ENCODE assay signal across 9 cellular contexts in genomic region chr1:23376890-23377811, GRCh38. TPM values are rescaled to one million over a fixed set of nuclear protein-coding genes. Genes with fewer than 3 reads are reported as not detected.
DNase-seq lines count a peak whose midpoint lies in the region; ATAC-seq, FAIRE-seq and TF ChIP-seq lines count a peak whose summit lies in the region.
"Had no signal": no experiment of that assay in that cellular context is flagged by ENCODE, and none has a peak within 500 bp of the region (broad histone marks: within the 10 kb centered on the region; RNA-seq: fewer than 3 reads in every experiment).

No MANE protein-coding gene starts in this region.

- H3K9me3 ChIP-seq in astrocyte (ENCODE audit: insufficient read depth, low read depth, low read length) (no peaks in the 10 kb centered on the region), kidney (ENCODE audit: control insufficient read depth in 1 of 2, low read length in 2 of 2) (no peaks in the 10 kb centered on the region), tibial artery (no peaks in the 10 kb centered on the region)

- H3K27ac ChIP-seq in astrocyte (ENCODE audit: low read depth, low read length) = peak overlapping the region; percentile 87
- H3K27ac ChIP-seq in kidney (ENCODE audit: low read depth in 2 of 2, low read length in 2 of 2) = peak overlapping the region; percentile 63 to 87
- H3K27ac ChIP-seq in tibial artery = peak overlapping the region; percentile 40 to 47

- H3K4me1 Mint-ChIP-seq in astrocyte (ENCODE audit: low read depth, unreplicated experiment) = peaks cover 15% of the 10 kb centered on the region

- H2AFZ ChIP-seq in astrocyte (ENCODE audit: low read depth, low read length) = peak overlapping the region; percentile 55

- H3K4me1 ChIP-seq in astrocyte (ENCODE audit: insufficient read depth, low read length) (peaks cover 9% of the 10 kb centered on the region), kidney (ENCODE audit: control insufficient read depth in 1 of 2, insufficient read depth in 1 of 2, low read depth in 1 of 2, low read length in 2 of 2) (peaks cover 5 to 7% of the 10 kb centered on the region in 2 donors), tibial artery (peaks cover 0 to 13% (median 5%) of the 10 kb centered on the region in 4 donors)

- no peaks in the 10 kb centered on the region for H4K20me1 ChIP-seq in astrocyte (ENCODE audit: insufficient read depth, low read length)

- H3K4me2 ChIP-seq in astrocyte (ENCODE audit: low read length) = peak overlapping the region; percentile 75

- peaks cover 5% of the 10 kb centered on the region for H3K79me2 ChIP-seq in astrocyte (ENCODE audit: insufficient read depth, low read length)

- no peaks in the 10 kb centered on the region for H3K36me3 ChIP-seq in astrocyte (ENCODE audit: insufficient read depth, low read length)
- peaks cover 0 to 8% of the 10 kb centered on the region in 2 donors for H3K36me3 ChIP-seq in kidney (ENCODE audit: control insufficient read depth in 1 of 2, insufficient read depth in 2 of 2, low read length in 2 of 2)
- peaks cover 6 to 19% (median 8%) of the 10 kb centered on the region in 3 donors for H3K36me3 ChIP-seq in tibial artery

- peak; percentile 46 for DNase-seq in HS-5 (ENCODE audit: low read depth)
- DNase-seq in astrocyte (ENCODE audit: low read depth) = peak; percentile 90
- DNase-seq in kidney = peak; percentile 86
- DNase-seq in tibial artery = peak in 1 of 2 donors; percentile 76
- DNase-seq in UCSD-AML1 (lab: John Stamatoyannopoulos, UW; ENCODE audit: unreplicated experiment) = no peak
- DNase-seq in NCI-H2107 (lab: John Stamatoyannopoulos, UW) = no peak
- DNase-seq: naive B cell had no signal

- ATAC-seq in HG03095 (IDR thresholded peaks at IDR 0.05; ENCODE audit: unreplicated experiment) (no peak), GM21737 (IDR thresholded peaks at IDR 0.05; ENCODE audit: unreplicated experiment) (no peak)

- peaks cover 7% of the 10 kb centered on the region for H3K9me3 Mint-ChIP-seq in astrocyte (ENCODE audit: unreplicated experiment)

- H3K27ac Mint-ChIP-seq in astrocyte (ENCODE audit: unreplicated experiment) = peak overlapping the region; percentile 71
- H3K27ac Mint-ChIP-seq: naive B cell had no signal

- peak; percentile 17 for FAIRE-seq in astrocyte (lab: Jason Lieb, UNC)
- FAIRE-seq in kidney (lab: Jason Lieb, UNC) = no peak

- H3K4me3 Mint-ChIP-seq in astrocyte (ENCODE audit: unreplicated experiment) = peak overlapping the region; percentile 25
- H3K4me3 Mint-ChIP-seq: naive B cell had no signal

- H3K4me3 ChIP-seq in astrocyte (ENCODE audit: insufficient read depth, low read depth, low read length) (no peak overlapping the region), kidney (ENCODE audit: low read length in 2 of 2) (no peak overlapping the region), tibial artery (no peak overlapping the region)

- H3K27me3 ChIP-seq in astrocyte (ENCODE audit: insufficient read depth, low read length) (no peaks in the 10 kb centered on the region), tibial artery (no peaks in the 10 kb centered on the region)

- peaks cover 13% of the 10 kb centered on the region for H3K27me3 Mint-ChIP-seq in astrocyte (ENCODE audit: low read depth, unreplicated experiment)
- H3K27me3 Mint-ChIP-seq: naive B cell had no signal

- intact Hi-C loops in kidney (cut with DNase I) = no loop called here
- intact Hi-C loops in tibial artery (cut with DNase I; ENCODE audit: low total_unique reads) = no loop called here

- H3K36me3 Mint-ChIP-seq in astrocyte (ENCODE audit: low read depth, unreplicated experiment) = peaks cover 10% of the 10 kb centered on the region
- H3K36me3 Mint-ChIP-seq: naive B cell had no signal

- peak overlapping the region; percentile 74 for H3K9ac ChIP-seq in astrocyte (ENCODE audit: low read length)
- H3K9ac ChIP-seq in kidney (ENCODE audit: low read length in 2 of 2) = peak overlapping the region in 1 of 2 donors; percentile 15

- no peak for TF ChIP-seq CTCF in astrocyte (IDR thresholded peaks at IDR 0.05; ENCODE audit: insufficient read depth, low read depth, low read length)
- no peak for TF ChIP-seq CTCF in kidney (IDR thresholded peaks at IDR 0.05; ENCODE audit: borderline replicate concordance, extremely low read depth, insufficient read depth)
- TF ChIP-seq CTCF in tibial artery (IDR thresholded peaks at IDR 0.05) = no peak

RNA-seq across cellular contexts. Expression of gene ZNF436, which starts 7.5 kb away (rescaled TPM):
- total RNA-seq in astrocyte = 12.2 and 13.0 TPM in 2 replicates
- 19.8 TPM for total RNA-seq in kidney
- polyA plus RNA-seq in kidney (ENCODE audit: insufficient read depth, low read depth, low replicate concordance) = 4.6 TPM

RNA-seq across cellular contexts. Expression of gene HNRNPR, which starts 33.1 kb away (rescaled TPM):
- 109 and 113 TPM in 2 replicates for total RNA-seq in astrocyte
- 126 TPM for total RNA-seq in kidney
- polyA plus RNA-seq in kidney (ENCODE audit: insufficient read depth, low read depth, low replicate concordance) = 45.3 TPM

RNA-seq across cellular contexts. Expression of gene TCEA3, which starts 47.4 kb away (rescaled TPM):
- total RNA-seq in astrocyte = 3.3 and 3.4 TPM in 2 replicates
- 46.3 TPM for total RNA-seq in kidney
- polyA plus RNA-seq in kidney (ENCODE audit: insufficient read depth, low read depth, low replicate concordance) = 93.2 TPM

Comparison
In these comparisons a context has a peak if more than half of its experiments do, and no peak if none do; other contexts are left out.
1. DNase-seq: peak in HS-5 (single experiment), astrocyte (single experiment) and kidney (single experiment); none in UCSD-AML1 (single experiment) and NCI-H2107 (single experiment).
2. RNA of gene TCEA3, which starts 47.4 kb away (total RNA-seq): 46.3 TPM in kidney (single experiment); 3.3 to 3.4 TPM in astrocyte; every median in the first group is over 10 times any median in the second.
3. Peak in every context shown above with its lines, with median percentiles within 50 percentile points of each other: H3K27ac ChIP-seq.